In the genomic region with DNA sequence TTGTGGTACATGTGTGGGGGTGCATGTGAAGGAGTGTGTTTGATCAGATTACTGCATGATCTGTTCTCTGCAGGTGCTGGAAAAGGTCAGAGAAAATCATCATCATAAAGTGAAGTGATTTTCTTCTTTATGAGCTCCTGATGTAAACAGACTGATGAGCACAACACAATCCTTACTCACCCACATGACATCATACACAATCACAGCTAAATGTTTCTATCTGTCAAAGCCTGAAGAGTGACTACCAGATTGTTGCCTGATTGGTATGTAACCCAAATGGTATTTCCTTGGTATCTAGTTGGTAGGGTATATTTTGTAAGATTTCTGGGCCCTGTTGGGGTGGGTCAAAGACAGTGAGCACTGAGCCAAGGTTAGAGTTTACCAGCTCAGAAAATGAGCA, we compare ENCODE assay signal across 19 cellular contexts.
DNase-seq lines count a peak whose midpoint lies in the region; ATAC-seq and TF ChIP-seq lines count a peak whose summit lies in the region.
"Had no signal": no experiment of that assay in that cellular context is flagged by ENCODE, and none has a peak within 500 bp of the region (broad histone marks: within the 10 kb centered on the region; RNA-seq: fewer than 3 reads in every experiment).

No MANE protein-coding gene starts in this region.

- ATAC-seq in HG03520 (IDR thresholded peaks at IDR 0.05; ENCODE audit: unreplicated experiment) = no peak
- ATAC-seq in HG02642 (IDR thresholded peaks at IDR 0.05; ENCODE audit: poor library complexity, unreplicated experiment) = no peak
- no peak for ATAC-seq in HG02623 (IDR thresholded peaks at IDR 0.05; ENCODE audit: unreplicated experiment)
- no peak for ATAC-seq in HG03460 (IDR thresholded peaks at IDR 0.05; ENCODE audit: unreplicated experiment)
- ATAC-seq: K562, Panc1 had no signal

- DNase-seq in A172 (ENCODE audit: low spot score) (peak; percentile 0), GM03348 (ENCODE audit: low spot score) (peak; percentile 2), NCI-H146 treated with DMSO at 0.1 percent for 48 hours (lab: John Stamatoyannopoulos, UW; ENCODE audit: unreplicated experiment) (peak; percentile 10), epithelial cell of esophagus (ENCODE audit: low read depth) (peak; percentile 46)
- DNase-seq: activated CD4-positive, alpha-beta T cell treated with anti-CD3 and anti-CD28 coated beads for 4 hours; activated naive CD4-positive, alpha-beta T cell treated with anti-CD3 and anti-CD28 coated beads, Interleukin-2, amount 10 ng/mL, durations not matched to agents 7 days and 5 days; anterior cingulate cortex; cerebellar nuclear complex; MV-4-11; NCI-H187; NCI-H345; NK-92 treated with Interleukin-12 subunit alpha and Interleukin-12 subunit beta, amount 100 ng/mL, for 24 hours; uterus had no signal

- no peak overlapping the region for H3K4me3 ChIP-seq in epithelial cell of esophagus (ENCODE audit: low read length)
- H3K4me3 ChIP-seq: K562, uterus had no signal

- TF ChIP-seq CTCF in epithelial cell of esophagus (IDR thresholded peaks at IDR 0.05; ENCODE audit: insufficient read depth, low read depth, low read length, missing control alignments) = no peak
